ENCODE assay signal across 1 cellular context in the genomic region with DNA sequence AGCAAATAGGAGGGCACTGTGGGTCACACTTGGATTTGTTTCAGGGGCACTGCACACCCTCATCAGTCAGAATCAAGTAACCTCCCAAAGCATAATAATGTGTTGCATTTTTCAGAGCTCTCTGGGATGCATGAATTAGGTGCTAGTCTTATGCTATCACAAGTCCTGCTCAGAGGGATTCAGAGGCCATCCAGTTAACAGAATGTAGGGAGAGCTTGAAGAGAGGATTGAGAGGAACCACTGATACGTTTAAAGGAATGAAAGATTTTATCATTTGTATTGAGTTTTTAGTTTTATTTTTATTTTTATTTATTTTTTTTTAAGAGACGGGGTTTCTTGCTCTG.
TF ChIP-seq lines count a peak whose summit lies in the region.

No MANE protein-coding gene starts in this region.

TF ChIP-seq in H1, 55 proteins besides CTCF, POLR2A, EP300 and RAD21:
- TF ChIP-seq TAF1 (IDR thresholded peaks at IDR 0.05; ENCODE audit: low read depth, low read length) (no peak), EZH2 (IDR thresholded peaks at IDR 0.05; ENCODE audit: low read depth, low read length, severe bottlenecking) (no peak), CHD1 (IDR thresholded peaks at IDR 0.05; ENCODE audit: low read depth, low read length) (no peak), BCL11A (IDR thresholded peaks at IDR 0.05; ENCODE audit: low read depth in 2 of 2, low read length in 2 of 2) (no peak), RXRA (IDR thresholded peaks at IDR 0.05; ENCODE audit: insufficient read depth, low read depth, low read length) (no peak), TAF7 (optimal IDR thresholded peaks at IDR 0.05; ENCODE audit: borderline replicate concordance, low read depth, low read length) (no peak), FOSL1 (IDR thresholded peaks at IDR 0.05; ENCODE audit: insufficient read depth, low read depth, low read length) (no peak), SAP30 (IDR thresholded peaks at IDR 0.05; ENCODE audit: insufficient read depth, insufficient replicate concordance, low read length) (no peak), BRCA1 (IDR thresholded peaks at IDR 0.05; ENCODE audit: low read depth, low read length) (no peak), CBX5 (IDR thresholded peaks at IDR 0.05; ENCODE audit: low read depth, low read length) (no peak), BACH1 (IDR thresholded peaks at IDR 0.05; ENCODE audit: low read length) (no peak), RBBP5 (IDR thresholded peaks at IDR 0.05; ENCODE audit: borderline replicate concordance, low read depth, low read length) (no peak), SIX5 (IDR thresholded peaks at IDR 0.05; ENCODE audit: low read depth, low read length) (no peak), YY1 (IDR thresholded peaks at IDR 0.05; ENCODE audit: low read depth, low read length) (no peak)
- TF ChIP-seq, protein P1, sequence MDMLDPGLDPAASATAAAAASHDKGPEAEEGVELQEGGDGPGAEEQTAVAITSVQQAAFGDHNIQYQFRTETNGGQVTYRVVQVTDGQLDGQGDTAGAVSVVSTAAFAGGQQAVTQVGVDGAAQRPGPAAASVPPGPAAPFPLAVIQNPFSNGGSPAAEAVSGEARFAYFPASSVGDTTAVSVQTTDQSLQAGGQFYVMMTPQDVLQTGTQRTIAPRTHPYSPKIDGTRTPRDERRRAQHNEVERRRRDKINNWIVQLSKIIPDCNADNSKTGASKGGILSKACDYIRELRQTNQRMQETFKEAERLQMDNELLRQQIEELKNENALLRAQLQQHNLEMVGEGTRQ (IDR thresholded peaks at IDR 0.05; ENCODE audit: low read length) = no peak
- TF ChIP-seq, protein P2, sequence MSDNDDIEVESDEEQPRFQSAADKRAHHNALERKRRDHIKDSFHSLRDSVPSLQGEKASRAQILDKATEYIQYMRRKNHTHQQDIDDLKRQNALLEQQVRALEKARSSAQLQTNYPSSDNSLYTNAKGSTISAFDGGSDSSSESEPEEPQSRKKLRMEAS (IDR thresholded peaks at IDR 0.05) = no peak
- TF ChIP-seq, protein P3, sequence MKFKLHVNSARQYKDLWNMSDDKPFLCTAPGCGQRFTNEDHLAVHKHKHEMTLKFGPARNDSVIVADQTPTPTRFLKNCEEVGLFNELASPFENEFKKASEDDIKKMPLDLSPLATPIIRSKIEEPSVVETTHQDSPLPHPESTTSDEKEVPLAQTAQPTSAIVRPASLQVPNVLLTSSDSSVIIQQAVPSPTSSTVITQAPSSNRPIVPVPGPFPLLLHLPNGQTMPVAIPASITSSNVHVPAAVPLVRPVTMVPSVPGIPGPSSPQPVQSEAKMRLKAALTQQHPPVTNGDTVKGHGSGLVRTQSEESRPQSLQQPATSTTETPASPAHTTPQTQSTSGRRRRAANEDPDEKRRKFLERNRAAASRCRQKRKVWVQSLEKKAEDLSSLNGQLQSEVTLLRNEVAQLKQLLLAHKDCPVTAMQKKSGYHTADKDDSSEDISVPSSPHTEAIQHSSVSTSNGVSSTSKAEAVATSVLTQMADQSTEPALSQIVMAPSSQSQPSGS (IDR thresholded peaks at IDR 0.05; ENCODE audit: low read length) = no peak
TF ChIP-seq in H1: peak in this region for 0.
